8 cellular contexts compared by ENCODE assay signal in genomic region chr1:155261888-155262673, GRCh38. TPM values are rescaled to one million over a fixed set of nuclear protein-coding genes. Genes with fewer than 3 reads are reported as not detected.
DNase-seq lines count a peak whose midpoint lies in the region; ATAC-seq and TF ChIP-seq lines count a peak whose summit lies in the region.

Gene SCAMP3, minus strand, starts transcription at chr1:155262360. Its CDS starts 209 bp downstream, at chr1:155262151.

- H2AK9ac ChIP-seq in IMR-90 (replicated peaks; ENCODE audit: low read depth, low read length, poor library complexity) = peak within 1 kb of the TSS; percentile 96

- peak within 1 kb of the TSS; percentile 18 for H4K91ac ChIP-seq in IMR-90 (ENCODE audit: insufficient read depth, low read depth, low read length)

- peak; percentile 82; the same call in 1 of the 2 replicates for TF ChIP-seq POLR2A in IMR-90 (IDR thresholded peaks at IDR 0.05; ENCODE audit: low read depth, low read length)

- no peaks in the 10 kb centered on the region for H3K27me3 ChIP-seq in IMR-90 (ENCODE audit: control insufficient read depth, insufficient read depth, low read length)

- peak within 1 kb of the TSS; percentile 83 for H3K4me2 ChIP-seq in IMR-90 (ENCODE audit: low read depth, low read length)

- peak within 1 kb of the TSS; percentile 81 for H3K4ac ChIP-seq in IMR-90 (ENCODE audit: low read depth, low read length)

- 1% methylated on average over 39 of the region's 47 CpGs; no CpG with 5 or more reads in 1 of the 2 experiments for WGBS in IMR-90 (ENCODE audit: extremely low coverage in 2 of 2, insufficient read length in 1 of 2), 2 experiments

- H3K36me3 ChIP-seq in IMR-90 (ENCODE audit: control insufficient read depth, insufficient read depth, low read length) (peaks cover 33% of the 10 kb centered on the region), mucosa of descending colon (ENCODE audit: low read depth) (peaks cover 5% of the 10 kb centered on the region)

- peak within 1 kb of the TSS; percentile 84 for H2AFZ ChIP-seq in IMR-90 (replicated peaks; ENCODE audit: low read length, poor library complexity)

- H2BK5ac ChIP-seq in IMR-90 (ENCODE audit: low read depth, low read length, poor library complexity, severe bottlenecking) = peak within 1 kb of the TSS; percentile 62

- peak within 1 kb of the TSS; percentile 63 for H2AK5ac ChIP-seq in IMR-90 (ENCODE audit: low read depth, low read length)

- peak within 1 kb of the TSS; percentile 81 for H3K14ac ChIP-seq in IMR-90 (replicated peaks; ENCODE audit: low read depth, low read length)

- H3K56ac ChIP-seq in IMR-90 (ENCODE audit: extremely low read depth, insufficient read depth, low read length) = peak within 1 kb of the TSS; percentile 77

- in situ Hi-C loops in IMR-90 (cut with MboI; ENCODE audit: low sequenced_read_pairs) = no loop called here

- peak within 1 kb of the TSS; percentile 4; the same call in 1 of the 2 replicates for H3K18ac ChIP-seq in IMR-90 (ENCODE audit: low read depth, low read length)

- POLR2A ChIA-PET in IMR-90 (lab: Charles Lee; ENCODE audit: unreplicated experiment) = interaction anchor here (0.5 kb wide), 1 partner anchor 21 kb away, joined by 4 read pairs; a partner anchor contains a TSS

- no peak within 1 kb of the TSS for H2BK15ac ChIP-seq in IMR-90 (ENCODE audit: low read depth, low read length)

- H4K5ac ChIP-seq in IMR-90 (ENCODE audit: low read depth, low read length) = peak within 1 kb of the TSS; percentile 77

- peak within 1 kb of the TSS; percentile 59 to 96 for H4K8ac ChIP-seq in IMR-90 (ENCODE audit: low read depth in 2 of 2, low read length in 2 of 2)

- peak within 1 kb of the TSS; percentile 91 for H3K23ac ChIP-seq in IMR-90 (ENCODE audit: low read depth, low read length)

- no peak within 1 kb of the TSS for H2BK120ac ChIP-seq in IMR-90 (ENCODE audit: low read depth, low read length)

- no TSS peak for BruUV-seq in IMR-90 (replicated peaks; lab: Mats Ljungman, UMichigan)

- peaks cover 2% of the 10 kb centered on the region for H3K4me1 ChIP-seq in IMR-90 (ENCODE audit: control insufficient read depth, insufficient read depth, low read length)
- peaks cover 13% of the 10 kb centered on the region for H3K4me1 ChIP-seq in mucosa of descending colon (ENCODE audit: low read depth)

- no peak for TF ChIP-seq RAD21 in IMR-90 (IDR thresholded peaks at IDR 0.05; ENCODE audit: low read length)

- H3K79me1 ChIP-seq in IMR-90 (ENCODE audit: low read depth in 1 of 2, low read length in 2 of 2) = peaks cover 18 to 24% of the 10 kb centered on the region in 2 experiments

- H3K9me1 ChIP-seq in IMR-90 (ENCODE audit: insufficient read depth, low read length) = peaks cover 4% of the 10 kb centered on the region; the same call in 1 of the 2 replicates

- no peaks in the 10 kb centered on the region for H4K20me1 ChIP-seq in IMR-90 (ENCODE audit: insufficient read depth, low read length)

- dilution Hi-C loops in IMR-90 (cut with HindIII; ENCODE audit: low sequenced_read_pairs, unreplicated experiment) = no loop called here

- CTCF ChIA-PET in IMR-90 (lab: Yijun Ruan, JAX) = interaction anchor here (0.8 to 1.3 kb wide), 2 partner anchors 11 to 12 kb away, joined by 3 to 5 read pairs; partner anchors contain the start of gene CLK2

- H3K9me3 ChIP-seq in IMR-90 (ENCODE audit: control insufficient read depth, insufficient read depth, low read length) (no peaks in the 10 kb centered on the region), mucosa of descending colon (no peaks in the 10 kb centered on the region)

- H3K27ac ChIP-seq in IMR-90 (ENCODE audit: insufficient read depth, low read length) = peak within 1 kb of the TSS; percentile 70

- DNase-seq in DMS 273 (lab: John Stamatoyannopoulos, UW; ENCODE audit: unreplicated experiment) (peak; percentile 99), IMR-90 (peak; percentile 99), OCI-M1 (lab: John Stamatoyannopoulos, UW) (peak; percentile 99), activated T-cell treated with anti-CD3 and anti-CD28 coated beads for 24 hours (ENCODE audit: low read depth) (peak; percentile 88), epithelial cell of esophagus (ENCODE audit: low read depth) (peak; percentile 99), mucosa of descending colon (peak; percentile 91 to 97 (median 94))
- DNase-seq in stimulated activated CD8-positive, alpha-beta memory T cell treated with anti-CD3 and anti-CD28 coated beads, Interleukin-4, amount 100 ng/mL, for 24 hours (ENCODE audit: low read depth) = peak; percentile 82

- H2BK20ac ChIP-seq in IMR-90 (ENCODE audit: low read depth, low read length) = no peak within 1 kb of the TSS

- TF ChIP-seq CTCF in IMR-90 (conservative IDR thresholded peaks at IDR 0.05; ENCODE audit: low read depth, low read length) (no peak), epithelial cell of esophagus (IDR thresholded peaks at IDR 0.05; ENCODE audit: insufficient read depth, low read depth, low read length, missing control alignments) (no peak), mucosa of descending colon (IDR thresholded peaks at IDR 0.05) (no peak)

- ATAC-seq in GM21528 (IDR thresholded peaks at IDR 0.05; ENCODE audit: low FRiP score, unreplicated experiment) (peak; percentile 81), IMR-90 (ENCODE audit: low read depth) (peak; percentile 95), mucosa of descending colon (peak; percentile 97)

- peak within 1 kb of the TSS; percentile 74 for H3K9ac ChIP-seq in IMR-90 (ENCODE audit: low read depth, low read length)

- intact Hi-C loops in IMR-90 (cut with micrococcal nuclease) (loop anchor here (5.0 kb wide), 1 partner anchor 45 kb away; the partner anchor contains the start of gene FDPS), mucosa of descending colon (cut with DNase I, micrococcal nuclease) (no loop called here)

- peak within 1 kb of the TSS; percentile 65 for H3K4me3 ChIP-seq in IMR-90 (ENCODE audit: insufficient read depth, low read depth, low read length)
- peak within 1 kb of the TSS; percentile 93 for H3K4me3 ChIP-seq in epithelial cell of esophagus (ENCODE audit: low read length)
- H3K4me3 ChIP-seq in mucosa of descending colon = peak within 1 kb of the TSS; percentile 62

TF ChIP-seq in IMR-90, 13 proteins besides CTCF, POLR2A, EP300 and RAD21:
- no peak for TF ChIP-seq MAFK (IDR thresholded peaks at IDR 0.05; ENCODE audit: low read depth, low read length)
- TF ChIP-seq MXI1 (IDR thresholded peaks at IDR 0.05; ENCODE audit: borderline replicate concordance, low read depth, low read length) = peak; percentile 43; the same call in 1 of the 2 replicates
- TF ChIP-seq USF2 (IDR thresholded peaks at IDR 0.05; ENCODE audit: low read depth, low read length) = peak; percentile 99
- TF ChIP-seq FOS (IDR thresholded peaks at IDR 0.05; ENCODE audit: low read depth, low read length) = no peak

RNA-seq across cellular contexts. Expression of gene SCAMP3, which starts in this region (rescaled TPM):
- total RNA-seq in IMR-90 (2012; rRNA removed) (29.2 and 30.5 TPM in 2 replicates), mucosa of descending colon (10 to 100 TPM; 43.6 to 53.4 (median 46.8) TPM)
- 118 and 144 TPM in 2 replicates for polyA plus RNA-seq in IMR-90 (2012; rRNA removed)
- 94.3 and 130 TPM in 2 replicates for polyA plus RNA-seq in IMR-90 (2012; cell fraction: cytosol; rRNA removed)
- 56.4 and 72.7 TPM in 2 replicates for polyA plus RNA-seq in IMR-90 (2012; cell fraction: nucleus; rRNA removed; ENCODE audit: low replicate concordance)

Comparison
In these comparisons a context has a peak if more than half of its experiments do, and no peak if none do; other contexts are left out.
1. Peak in every context shown above with its lines: DNase-seq, ATAC-seq, H3K4me3 ChIP-seq and H3K27ac ChIP-seq.